Comparison of ENCODE assay signal across 18 cellular contexts in the genomic region with DNA sequence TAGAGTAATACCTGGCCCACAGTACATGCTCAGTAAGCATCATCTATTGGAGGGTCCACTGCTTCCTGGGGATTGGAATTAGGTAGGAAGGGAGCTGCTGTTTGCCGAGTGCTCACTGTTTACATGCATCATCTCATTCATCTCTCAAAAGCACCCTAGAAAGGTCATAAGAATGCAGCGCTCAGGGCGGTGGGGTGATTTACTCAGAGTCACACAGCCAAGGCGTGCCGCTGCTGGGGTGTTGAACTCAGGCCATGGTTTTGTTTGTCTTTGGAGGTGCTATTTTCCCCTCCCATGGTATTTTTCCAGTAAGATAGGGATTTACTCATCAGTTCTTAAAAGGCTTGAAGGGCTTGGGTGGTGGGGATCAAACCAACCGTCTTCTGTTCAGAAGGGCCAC.
DNase-seq lines count a peak whose midpoint lies in the region; ATAC-seq and TF ChIP-seq lines count a peak whose summit lies in the region.
"Had no signal": no experiment of that assay in that cellular context is flagged by ENCODE, and none has a peak within 500 bp of the region (broad histone marks: within the 10 kb centered on the region; RNA-seq: fewer than 3 reads in every experiment).

No MANE protein-coding gene starts in this region.

- no peaks in the 10 kb centered on the region for H3K27me3 Mint-ChIP-seq in stimulated activated naive CD8-positive, alpha-beta T cell treated with anti-CD3 and anti-CD28 coated beads, Interleukin-15, amount 100 ng/mL, for 72 hours
- H3K27me3 Mint-ChIP-seq: CD8-positive, alpha-beta memory T cell had no signal

- no peaks in the 10 kb centered on the region for H3K9me3 Mint-ChIP-seq in stimulated activated naive CD8-positive, alpha-beta T cell treated with anti-CD3 and anti-CD28 coated beads, Interleukin-15, amount 100 ng/mL, for 72 hours
- H3K9me3 Mint-ChIP-seq: CD8-positive, alpha-beta memory T cell; GM23338 had no signal

- WGBS in liver: 76% methylated on average over 6 of the region's 6 CpGs

- no peaks in the 10 kb centered on the region for H3K27me3 ChIP-seq in liver (ENCODE audit: control insufficient read depth in 4 of 4, insufficient read depth in 4 of 4, low read length in 3 of 4)
- H3K27me3 ChIP-seq: BE2C had no signal

- TF ChIP-seq CTCF in liver (IDR thresholded peaks at IDR 0.05; ENCODE audit: low read depth, low read length, missing input control): no peak

- H3K9me3 ChIP-seq in liver (ENCODE audit: control insufficient read depth in 4 of 4, low read length in 3 of 4): no peaks in the 10 kb centered on the region
- H3K9me3 ChIP-seq: BE2C had no signal

- ATAC-seq in stimulated activated naive CD8-positive, alpha-beta T cell treated with anti-CD3 and anti-CD28 coated beads, Interleukin-15, Interleukin-2, amounts not matched to agents 100 U/mL and 50 U/mL, for 24 hours: peak; percentile 10
- ATAC-seq in stimulated activated naive CD8-positive, alpha-beta T cell treated with anti-CD3 and anti-CD28 coated beads, Interleukin-15, amount 100 ng/mL, for 72 hours: no peak

- H3K4me3 ChIP-seq in liver (ENCODE audit: low read depth in 1 of 3, low read length in 3 of 3): no peak overlapping the region
- H3K4me3 ChIP-seq: GM23338 had no signal

- DNase-seq in NCI-H748 (lab: John Stamatoyannopoulos, UW; ENCODE audit: unreplicated experiment) (peak; percentile 20), NCI-H748 treated with DMSO at 0.1 percent for 48 hours (lab: John Stamatoyannopoulos, UW) (no peak), substantia nigra (lab: John Stamatoyannopoulos, UW) (no peak), hippocampal formation (lab: John Stamatoyannopoulos, UW) (no peak), LoVo (ENCODE audit: low spot score) (no peak)
- DNase-seq in stimulated activated naive CD8-positive, alpha-beta T cell treated with anti-CD3 and anti-CD28 coated beads, Interleukin-15, Interleukin-2, amounts not matched to agents 100 U/mL and 50 U/mL, for 24 hours: no peak
- DNase-seq in stimulated activated naive CD8-positive, alpha-beta T cell treated with anti-CD3 and anti-CD28 coated beads, Interleukin-15, amount 100 ng/mL, for 72 hours: no peak
- DNase-seq: BE2C; CD8-positive, alpha-beta memory T cell; DMS79 treated with DMSO at 0.1 percent for 48 hours; GDM1; KBM-7; NCI-H1436 treated with DMSO at 0.1 percent for 48 hours; NCI-H2029 treated with DMSO at 0.1 percent for 48 hours; Right ventricle myocardium superior had no signal

- no peak overlapping the region for H3K9ac ChIP-seq in liver (ENCODE audit: low read depth in 1 of 2, low read length in 2 of 2)

- H3K27ac Mint-ChIP-seq in stimulated activated naive CD8-positive, alpha-beta T cell treated with anti-CD3 and anti-CD28 coated beads, Interleukin-15, amount 100 ng/mL, for 72 hours: no peak overlapping the region
- H3K27ac Mint-ChIP-seq: CD8-positive, alpha-beta memory T cell; GM23338 had no signal

- H3K4me1 ChIP-seq in liver (ENCODE audit: control insufficient read depth in 4 of 4, insufficient read depth in 4 of 4, low read length in 3 of 4): peaks cover 0 to 29% (median 14%) of the 10 kb centered on the region in 4 donors
- H3K4me1 ChIP-seq: BE2C had no signal

- no peaks in the 10 kb centered on the region for H3K36me3 ChIP-seq in liver (ENCODE audit: control insufficient read depth in 4 of 4, insufficient read depth in 3 of 4, low read depth in 1 of 4, low read length in 3 of 4)
- H3K36me3 ChIP-seq: BE2C had no signal

- H3K4me3 Mint-ChIP-seq in stimulated activated naive CD8-positive, alpha-beta T cell treated with anti-CD3 and anti-CD28 coated beads, Interleukin-15, amount 100 ng/mL, for 72 hours: no peak overlapping the region
- H3K4me3 Mint-ChIP-seq: CD8-positive, alpha-beta memory T cell; GM23338 had no signal

- H3K27ac ChIP-seq in liver (ENCODE audit: low read depth in 1 of 2, low read length in 2 of 2): no peak overlapping the region
- H3K27ac ChIP-seq in substantia nigra (ENCODE audit: low read depth, low read length, poor library complexity, severe bottlenecking): no peak overlapping the region
- H3K27ac ChIP-seq: 22Rv1 had no signal

- H3K4me1 Mint-ChIP-seq in stimulated activated naive CD8-positive, alpha-beta T cell treated with anti-CD3 and anti-CD28 coated beads, Interleukin-15, amount 100 ng/mL, for 72 hours: peaks cover 30% of the 10 kb centered on the region

- no peak for TF ChIP-seq RAD21 in liver (IDR thresholded peaks at IDR 0.05)

TF ChIP-seq in liver, 16 proteins besides CTCF, POLR2A, EP300 and RAD21:
- TF ChIP-seq HNF4A (conservative IDR thresholded peaks at IDR 0.05): peak in 1 of 2 donors; percentile 23
- no peak for TF ChIP-seq GABPA (IDR thresholded peaks at IDR 0.05 in 1 of 2, conservative IDR thresholded peaks at IDR 0.05 in 1 of 2)
- peak; percentile 13 for TF ChIP-seq FOXA2 (IDR thresholded peaks at IDR 0.05)
- TF ChIP-seq, protein P1, sequence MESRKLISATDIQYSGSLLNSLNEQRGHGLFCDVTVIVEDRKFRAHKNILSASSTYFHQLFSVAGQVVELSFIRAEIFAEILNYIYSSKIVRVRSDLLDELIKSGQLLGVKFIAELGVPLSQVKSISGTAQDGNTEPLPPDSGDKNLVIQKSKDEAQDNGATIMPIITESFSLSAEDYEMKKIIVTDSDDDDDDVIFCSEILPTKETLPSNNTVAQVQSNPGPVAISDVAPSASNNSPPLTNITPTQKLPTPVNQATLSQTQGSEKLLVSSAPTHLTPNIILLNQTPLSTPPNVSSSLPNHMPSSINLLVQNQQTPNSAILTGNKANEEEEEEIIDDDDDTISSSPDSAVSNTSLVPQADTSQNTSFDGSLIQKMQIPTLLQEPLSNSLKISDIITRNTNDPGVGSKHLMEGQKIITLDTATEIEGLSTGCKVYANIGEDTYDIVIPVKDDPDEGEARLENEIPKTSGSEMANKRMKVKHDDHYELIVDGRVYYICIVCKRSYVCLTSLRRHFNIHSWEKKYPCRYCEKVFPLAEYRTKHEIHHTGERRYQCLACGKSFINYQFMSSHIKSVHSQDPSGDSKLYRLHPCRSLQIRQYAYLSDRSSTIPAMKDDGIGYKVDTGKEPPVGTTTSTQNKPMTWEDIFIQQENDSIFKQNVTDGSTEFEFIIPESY (IDR thresholded peaks at IDR 0.05): no peak
- TF ChIP-seq RXRA (IDR thresholded peaks at IDR 0.05): peak; percentile 14 to 42
